In genomic region chr13:106471957-106472543, GRCh38 we compare ENCODE assay signal across 8 cellular contexts.
DNase-seq lines count a peak whose midpoint lies in the region; ATAC-seq lines count a peak whose summit lies in the region.

No MANE protein-coding gene starts in this region.

- H3K4me3 Mint-ChIP-seq in activated naive CD8-positive, alpha-beta T cell treated with anti-CD3 and anti-CD28 coated beads for 36 hours = no peak overlapping the region

- no peak overlapping the region for H3K27ac Mint-ChIP-seq in activated naive CD8-positive, alpha-beta T cell treated with anti-CD3 and anti-CD28 coated beads for 36 hours

- no peaks in the 10 kb centered on the region for H3K9me3 Mint-ChIP-seq in activated naive CD8-positive, alpha-beta T cell treated with anti-CD3 and anti-CD28 coated beads for 36 hours

- peak; percentile 59 for ATAC-seq in GM21526 (IDR thresholded peaks at IDR 0.05; ENCODE audit: low FRiP score, unreplicated experiment)

- no peaks in the 10 kb centered on the region for H3K4me1 Mint-ChIP-seq in activated naive CD8-positive, alpha-beta T cell treated with anti-CD3 and anti-CD28 coated beads for 36 hours

- H3K27me3 Mint-ChIP-seq in activated naive CD8-positive, alpha-beta T cell treated with anti-CD3 and anti-CD28 coated beads for 36 hours = peaks cover 17% of the 10 kb centered on the region

- no peaks in the 10 kb centered on the region for H3K36me3 Mint-ChIP-seq in activated naive CD8-positive, alpha-beta T cell treated with anti-CD3 and anti-CD28 coated beads for 36 hours

- DNase-seq in OCI-M1 (lab: John Stamatoyannopoulos, UW) (peak; percentile 35), fibroblast of the conjunctiva (ENCODE audit: low read depth) (peak; percentile 27), retina (peak; percentile 43), NCI-H526 treated with DMSO at 0.1 percent for 48 hours (lab: John Stamatoyannopoulos, UW) (no peak), SKM-1 (lab: John Stamatoyannopoulos, UW; ENCODE audit: unreplicated experiment) (no peak)
- DNase-seq in activated naive CD8-positive, alpha-beta T cell treated with anti-CD3 and anti-CD28 coated beads for 36 hours = no peak
- DNase-seq in activated CD4-positive, alpha-beta T cell treated with anti-CD3 and anti-CD28 coated beads, Interleukin-2, amount 50 U/mL, for 48 hours = no peak

Comparison
In these comparisons a context has a peak if more than half of its experiments do, and no peak if none do; other contexts are left out.
1. DNase-seq: peak in OCI-M1 (single experiment), fibroblast of the conjunctiva (single experiment) and retina (single experiment); none in activated naive CD8-positive, alpha-beta T cell treated with anti-CD3 and anti-CD28 coated beads for 36 hours (single experiment), activated CD4-positive, alpha-beta T cell treated with anti-CD3 and anti-CD28 coated beads, Interleukin-2, amount 50 U/mL, for 48 hours (0 of 2), NCI-H526 treated with DMSO at 0.1 percent for 48 hours (single experiment) and SKM-1 (single experiment).